Comparison of ENCODE assay signal across 1 cellular context in the genomic region with DNA sequence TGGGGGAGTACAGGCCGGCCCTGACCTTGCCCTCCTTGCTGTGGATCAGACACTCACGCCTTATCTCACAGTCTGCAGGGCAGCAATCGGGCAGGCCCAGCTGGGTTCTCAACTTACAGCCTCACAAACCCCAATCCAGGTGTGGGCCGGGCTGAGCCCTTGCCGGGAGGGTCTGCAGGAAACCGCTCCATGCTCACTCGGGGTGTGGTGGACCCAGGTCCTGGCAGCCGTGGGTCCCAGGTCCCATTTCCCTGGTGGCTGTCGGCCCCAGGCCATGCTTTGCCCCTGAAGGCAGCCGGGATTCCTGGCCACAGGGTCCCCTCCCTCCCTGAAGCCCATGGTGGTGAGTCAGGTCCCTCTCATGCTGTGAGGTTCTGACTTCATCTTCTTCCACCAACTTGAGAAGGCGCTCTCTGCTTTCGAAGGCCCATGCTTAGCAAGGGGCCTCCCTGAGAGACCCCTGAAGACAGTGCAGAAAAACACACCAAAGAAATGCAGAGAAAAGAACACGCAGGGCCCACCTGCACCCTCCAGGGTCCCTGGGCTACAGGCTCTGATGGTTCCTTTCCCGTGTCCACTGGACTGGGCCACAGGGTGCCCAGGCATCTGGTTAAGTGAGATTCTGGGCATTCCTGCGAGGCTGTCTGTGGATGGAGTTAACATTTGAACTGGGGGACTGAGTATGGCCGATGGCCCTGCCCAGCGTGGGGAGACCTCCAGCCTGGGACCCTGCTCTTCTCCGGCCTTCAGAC.
TF ChIP-seq lines count a peak whose summit lies in the region.

No MANE protein-coding gene starts in this region.

TF ChIP-seq in H1, 55 proteins besides CTCF, POLR2A, EP300 and RAD21:
- TF ChIP-seq SP4 (IDR thresholded peaks at IDR 0.05; ENCODE audit: low read length), result no peak
- no peak for TF ChIP-seq SRF (IDR thresholded peaks at IDR 0.05; ENCODE audit: low read depth, low read length)
- no peak for TF ChIP-seq SP1 (IDR thresholded peaks at IDR 0.05; ENCODE audit: low read depth, low read length)
- no peak for TF ChIP-seq ASH2L (IDR thresholded peaks at IDR 0.05; ENCODE audit: low read length)
- no peak for TF ChIP-seq BRCA1 (IDR thresholded peaks at IDR 0.05; ENCODE audit: low read depth, low read length)
- no peak for TF ChIP-seq SIN3A (conservative IDR thresholded peaks at IDR 0.05 in 1 of 2, IDR thresholded peaks at IDR 0.05 in 1 of 2; ENCODE audit: low read depth in 1 of 2, low read length in 2 of 2)
- no peak for TF ChIP-seq TCF12 (IDR thresholded peaks at IDR 0.05; ENCODE audit: low read depth, low read length)
- no peak for TF ChIP-seq TEAD4 (IDR thresholded peaks at IDR 0.05; ENCODE audit: low read depth, low read length)
- no peak for TF ChIP-seq CTBP2 (IDR thresholded peaks at IDR 0.05; ENCODE audit: borderline replicate concordance, insufficient read depth, insufficient read length, low read length)
- no peak for TF ChIP-seq NRF1 (IDR thresholded peaks at IDR 0.05; ENCODE audit: low read depth, low read length)
- TF ChIP-seq SIX5 (IDR thresholded peaks at IDR 0.05; ENCODE audit: low read depth, low read length), result no peak
- no peak for TF ChIP-seq JUN (IDR thresholded peaks at IDR 0.05; ENCODE audit: low read depth, low read length)
- TF ChIP-seq RXRA (IDR thresholded peaks at IDR 0.05; ENCODE audit: insufficient read depth, low read depth, low read length), result no peak
TF ChIP-seq in H1: peak in this region for 0.
